ENCODE assay signal across 14 cellular contexts in the genomic region with DNA sequence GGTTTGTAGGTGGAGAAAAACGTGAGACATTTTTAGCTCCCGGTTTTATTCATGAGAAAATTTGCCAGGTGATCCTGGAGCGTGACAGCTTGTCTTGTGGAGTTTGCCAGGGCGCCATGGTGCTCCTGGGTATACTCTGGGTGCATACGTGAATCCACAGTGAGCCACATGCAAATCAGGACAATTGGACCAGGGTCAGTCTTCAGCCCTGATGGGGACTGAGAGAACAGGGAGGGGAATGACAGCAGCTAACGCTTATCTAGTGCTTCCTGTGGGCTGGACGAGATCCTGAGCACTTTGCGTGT.
A peak's percentile ranks its signal among the peaks of the same experiment; 100 is the strongest.
DNase-seq lines count a peak whose midpoint lies in the region; ATAC-seq and TF ChIP-seq lines count a peak whose summit lies in the region.
"Had no signal": no experiment of that assay in that cellular context is flagged by ENCODE, and none has a peak within 500 bp of the region (broad histone marks: within the 10 kb centered on the region; RNA-seq: fewer than 3 reads in every experiment).

No MANE protein-coding gene starts in this region.

- no peak for TF ChIP-seq POLR2A in transverse colon (IDR thresholded peaks at IDR 0.05)

- H3K4me3 ChIP-seq in mesodermal cell (ENCODE audit: extremely low read depth, insufficient read depth, low read length, poor library complexity, severe bottlenecking): no peak overlapping the region
- H3K4me3 ChIP-seq in transverse colon: no peak overlapping the region

- H3K4me3 Mint-ChIP-seq in dendritic cell treated with granulocyte-macrophage colony-stimulating factor and Interleukin-4, amounts not matched to agents 40 ng/mL and 50 ng/mL, for 4 days: no peak overlapping the region
- H3K4me3 Mint-ChIP-seq: activated CD8-positive, alpha-beta T cell treated with anti-CD3 and anti-CD28 coated beads, Interleukin-2, amount 10 ng/mL, durations not matched to agents 7 days and 5 days had no signal

- no peak for ATAC-seq in GM19455 (IDR thresholded peaks at IDR 0.05; ENCODE audit: unreplicated experiment)
- ATAC-seq: activated CD8-positive, alpha-beta T cell treated with anti-CD3 and anti-CD28 coated beads, Interleukin-2, amount 10 ng/mL, durations not matched to agents 7 days and 5 days; HCT116 had no signal

- TF ChIP-seq CTCF in transverse colon (IDR thresholded peaks at IDR 0.05): no peak

- no peaks in the 10 kb centered on the region for H3K27me3 ChIP-seq in transverse colon

- TF ChIP-seq EP300 in transverse colon (IDR thresholded peaks at IDR 0.05; ENCODE audit: low read depth): no peak

- peak overlapping the region; percentile 82 for H3K27ac Mint-ChIP-seq in dendritic cell treated with granulocyte-macrophage colony-stimulating factor and Interleukin-4, amounts not matched to agents 40 ng/mL and 50 ng/mL, for 4 days
- H3K27ac Mint-ChIP-seq: activated CD8-positive, alpha-beta T cell treated with anti-CD3 and anti-CD28 coated beads, Interleukin-2, amount 10 ng/mL, durations not matched to agents 7 days and 5 days had no signal

- no peaks in the 10 kb centered on the region for H3K36me3 ChIP-seq in mesodermal cell (ENCODE audit: control insufficient read depth, insufficient read depth, low read length)
- no peaks in the 10 kb centered on the region for H3K36me3 ChIP-seq in transverse colon

- peak overlapping the region; percentile 84 for H3K27ac ChIP-seq in mesodermal cell (ENCODE audit: low read depth, low read length, severe bottlenecking)
- H3K27ac ChIP-seq in transverse colon: peak overlapping the region; percentile 75 to 86 (median 80)
- H3K27ac ChIP-seq: 22Rv1 had no signal

- in situ Hi-C loops in transverse colon (cut with MboI; ENCODE audit: low pct_ligation_motif_present in 1 of 4, low pct_unique_long_range_greater_than_20kb in 1 of 4, low sequenced_read_pairs in 3 of 4): no loop called here

- no peaks in the 10 kb centered on the region for H3K36me3 Mint-ChIP-seq in dendritic cell treated with granulocyte-macrophage colony-stimulating factor and Interleukin-4, amounts not matched to agents 40 ng/mL and 50 ng/mL, for 4 days (ENCODE audit: low read depth)

- peaks cover 14% of the 10 kb centered on the region for H3K27me3 Mint-ChIP-seq in dendritic cell treated with granulocyte-macrophage colony-stimulating factor and Interleukin-4, amounts not matched to agents 40 ng/mL and 50 ng/mL, for 4 days

- no peaks in the 10 kb centered on the region for H3K9me3 Mint-ChIP-seq in dendritic cell treated with granulocyte-macrophage colony-stimulating factor and Interleukin-4, amounts not matched to agents 40 ng/mL and 50 ng/mL, for 4 days

- WGBS in mesodermal cell (ENCODE audit: insufficient coverage in 2 of 2), 2 experiments: 75 to 77% methylated on average over 8 of the region's 8 CpGs
- 46 to 60% methylated on average over 4 to 8 of the region's 8 CpGs for WGBS in transverse colon (ENCODE audit: low coverage in 1 of 2), 2 donors

- H3K9me3 ChIP-seq in mesodermal cell (ENCODE audit: control insufficient read depth, low read length): no peaks in the 10 kb centered on the region
- H3K9me3 ChIP-seq in transverse colon: no peaks in the 10 kb centered on the region

- H3K4me1 ChIP-seq in mesodermal cell (ENCODE audit: control insufficient read depth, insufficient read depth, low read length, poor library complexity, severe bottlenecking) (peaks cover 61% of the 10 kb centered on the region), transverse colon (peaks cover 3 to 56% (median 16%) of the 10 kb centered on the region in 4 donors)

- intact Hi-C loops in dendritic cell treated with granulocyte-macrophage colony-stimulating factor and Interleukin-4, amounts not matched to agents 40 ng/mL and 50 ng/mL, for 4 days (cut with micrococcal nuclease): loop anchor here (2.0 kb wide), 1 partner anchor 27 kb away; no protein-coding TSS in a partner anchor
- intact Hi-C loops in transverse colon (cut with DNase I; ENCODE audit: low total_unique reads): no loop called here

- DNase-seq in DMS 273 (lab: John Stamatoyannopoulos, UW; ENCODE audit: unreplicated experiment) (peak; percentile 64), DMS 273 treated with DMSO at 0.1 percent for 48 hours (lab: John Stamatoyannopoulos, UW) (no peak), transverse colon (no peak), GOT3 (lab: John Stamatoyannopoulos, UW) (no peak)
- no peak for DNase-seq in activated T-cell treated with anti-CD3 and anti-CD28 coated beads, Interleukin-2, amount 50 U/mL, for 48 hours
- DNase-seq: activated CD8-positive, alpha-beta T cell treated with anti-CD3 and anti-CD28 coated beads, Interleukin-2, amount 10 ng/mL, durations not matched to agents 7 days and 5 days; central memory CD4-positive, alpha-beta T cell; GDM1; NCI-H146 had no signal

- peaks cover 82% of the 10 kb centered on the region for H3K4me1 Mint-ChIP-seq in dendritic cell treated with granulocyte-macrophage colony-stimulating factor and Interleukin-4, amounts not matched to agents 40 ng/mL and 50 ng/mL, for 4 days (ENCODE audit: low read depth)
